ENCODE assay signal across 8 cellular contexts in the genomic region with DNA sequence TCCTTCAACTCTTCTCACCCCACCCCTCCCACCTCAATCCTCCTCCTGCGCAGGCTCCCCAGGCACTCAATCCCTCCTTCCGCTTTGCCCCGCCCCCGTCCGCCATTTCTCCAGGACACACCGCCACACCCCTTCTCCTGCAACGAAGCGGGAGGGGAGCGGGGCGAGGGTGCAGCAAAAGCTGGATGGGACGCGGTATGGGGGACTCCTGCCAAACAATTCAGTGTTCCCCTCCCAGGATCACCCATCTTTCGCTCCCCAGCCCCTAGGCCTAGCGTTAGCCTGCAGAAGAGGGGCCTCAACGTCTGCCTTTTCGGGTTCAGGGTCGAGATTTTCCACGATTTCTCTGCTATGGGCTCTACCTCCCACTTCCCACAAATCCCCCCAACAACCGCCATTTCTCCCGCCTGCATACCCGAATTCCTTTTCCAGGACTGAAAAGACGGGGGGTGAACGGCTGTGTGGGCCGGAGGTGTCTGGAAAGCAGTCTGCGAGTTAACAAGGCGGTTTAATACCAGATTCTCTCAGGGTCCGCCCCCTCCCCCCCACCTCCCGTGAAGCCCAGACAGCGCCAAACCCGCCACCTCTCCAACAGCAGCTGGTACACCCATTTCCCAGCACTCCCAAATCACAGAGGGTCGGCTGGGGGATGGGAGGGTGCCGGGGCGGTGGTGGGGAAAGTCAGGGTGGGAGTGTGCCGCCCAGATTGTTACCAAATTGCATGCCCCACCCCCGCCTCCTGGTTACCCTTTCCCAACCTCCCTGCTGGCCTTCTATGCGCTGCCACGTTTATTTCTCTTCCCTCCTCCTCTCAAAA. TPM values are rescaled to one million over a fixed set of nuclear protein-coding genes. Genes with fewer than 3 reads are reported as not detected.
DNase-seq lines count a peak whose midpoint lies in the region; ATAC-seq and TF ChIP-seq lines count a peak whose summit lies in the region.

No MANE protein-coding gene starts in this region.

- intact Hi-C loops in natural killer cell (cut with micrococcal nuclease), result no loop called here

- H3K27me3 Mint-ChIP-seq in activated T-cell treated with anti-CD3 and anti-CD28 coated beads, Interleukin-2, amount 50 U/mL, for 72 hours (ENCODE audit: low read depth), result peaks cover 36% of the 10 kb centered on the region
- H3K27me3 Mint-ChIP-seq in natural killer cell (ENCODE audit: low read depth in 2 of 2), result peaks cover 9 to 30% of the 10 kb centered on the region in 2 donors
- no peaks in the 10 kb centered on the region for H3K27me3 Mint-ChIP-seq in stimulated activated naive CD8-positive, alpha-beta T cell treated with anti-CD3 and anti-CD28 coated beads, Interleukin-15, Interleukin-2, amounts not matched to agents 100 ng/mL and 50 ng/mL, for 24 hours

- peaks cover 8% of the 10 kb centered on the region for H3K4me1 Mint-ChIP-seq in activated T-cell treated with anti-CD3 and anti-CD28 coated beads, Interleukin-2, amount 50 U/mL, for 72 hours (ENCODE audit: low read depth)
- H3K4me1 Mint-ChIP-seq in natural killer cell, result peaks cover 10 to 20% of the 10 kb centered on the region in 2 donors
- peaks cover 22% of the 10 kb centered on the region for H3K4me1 Mint-ChIP-seq in stimulated activated naive CD8-positive, alpha-beta T cell treated with anti-CD3 and anti-CD28 coated beads, Interleukin-15, Interleukin-2, amounts not matched to agents 100 ng/mL and 50 ng/mL, for 24 hours (ENCODE audit: low read depth)

- H3K4me3 ChIP-seq in GM08714 (ENCODE audit: low read length), result peak overlapping the region; percentile 54

- H3K27ac Mint-ChIP-seq in activated T-cell treated with anti-CD3 and anti-CD28 coated beads, Interleukin-2, amount 50 U/mL, for 72 hours, result no peak overlapping the region
- H3K27ac Mint-ChIP-seq in natural killer cell, result peak overlapping the region in 1 of 2 donors; percentile 58
- H3K27ac Mint-ChIP-seq in stimulated activated naive CD8-positive, alpha-beta T cell treated with anti-CD3 and anti-CD28 coated beads, Interleukin-15, Interleukin-2, amounts not matched to agents 100 ng/mL and 50 ng/mL, for 24 hours, result no peak overlapping the region

- peak; percentile 78 for DNase-seq in NCI-H748 (lab: John Stamatoyannopoulos, UW; ENCODE audit: unreplicated experiment)
- peak; percentile 65 to 68 for DNase-seq in activated T-cell treated with anti-CD3 and anti-CD28 coated beads, Interleukin-2, amount 50 U/mL, for 72 hours
- DNase-seq in fibroblast of gingiva (ENCODE audit: low read depth), result peak; percentile 37
- no peak for DNase-seq in natural killer cell

- ATAC-seq in HG02885 (IDR thresholded peaks at IDR 0.05; ENCODE audit: poor library complexity, unreplicated experiment) (peak; percentile 63), natural killer cell (peak in 2 of 3 donors; percentile 65 to 79), GM19397 (IDR thresholded peaks at IDR 0.05; ENCODE audit: unreplicated experiment) (no peak)
- ATAC-seq in activated T-cell treated with anti-CD3 and anti-CD28 coated beads, Interleukin-2, amount 50 U/mL, for 72 hours (replicated peaks in 1 of 2), result peak; percentile 82 to 86

- no peaks in the 10 kb centered on the region for H3K36me3 Mint-ChIP-seq in activated T-cell treated with anti-CD3 and anti-CD28 coated beads, Interleukin-2, amount 50 U/mL, for 72 hours (ENCODE audit: insufficient read depth in 2 of 2)
- H3K36me3 Mint-ChIP-seq in natural killer cell, result no peaks in the 10 kb centered on the region
- H3K36me3 Mint-ChIP-seq in stimulated activated naive CD8-positive, alpha-beta T cell treated with anti-CD3 and anti-CD28 coated beads, Interleukin-15, Interleukin-2, amounts not matched to agents 100 ng/mL and 50 ng/mL, for 24 hours (ENCODE audit: low read depth), result no peaks in the 10 kb centered on the region

- peak overlapping the region; percentile 82 to 83 for H3K4me3 Mint-ChIP-seq in activated T-cell treated with anti-CD3 and anti-CD28 coated beads, Interleukin-2, amount 50 U/mL, for 72 hours
- H3K4me3 Mint-ChIP-seq in natural killer cell, result peak overlapping the region; percentile 83
- peak overlapping the region; percentile 79 for H3K4me3 Mint-ChIP-seq in stimulated activated naive CD8-positive, alpha-beta T cell treated with anti-CD3 and anti-CD28 coated beads, Interleukin-15, Interleukin-2, amounts not matched to agents 100 ng/mL and 50 ng/mL, for 24 hours

- TF ChIP-seq CTCF in natural killer cell (IDR thresholded peaks at IDR 0.05), result no peak

- H3K9me3 Mint-ChIP-seq in activated T-cell treated with anti-CD3 and anti-CD28 coated beads, Interleukin-2, amount 50 U/mL, for 72 hours, result no peaks in the 10 kb centered on the region
- H3K9me3 Mint-ChIP-seq in natural killer cell, result no peaks in the 10 kb centered on the region
- H3K9me3 Mint-ChIP-seq in stimulated activated naive CD8-positive, alpha-beta T cell treated with anti-CD3 and anti-CD28 coated beads, Interleukin-15, Interleukin-2, amounts not matched to agents 100 ng/mL and 50 ng/mL, for 24 hours, result no peaks in the 10 kb centered on the region

RNA-seq across cellular contexts. Expression of gene ARMCX2, which starts 0.8 kb away (rescaled TPM):
- total RNA-seq in activated T-cell treated with anti-CD3 and anti-CD28 coated beads, Interleukin-2, amount 50 U/mL, for 72 hours, result 10 to 100 TPM in 1 of 2 donors, 1 to 10 TPM in 1; 10.0 to 23.8 TPM
- total RNA-seq in natural killer cell, result 1 to 10 TPM; 1.9 to 2.4 (median 2.1) TPM

RNA-seq across cellular contexts. Expression of gene ARMCX3, which starts 35.9 kb away (rescaled TPM):
- 10 to 100 TPM; 37.0 to 49.1 TPM for total RNA-seq in activated T-cell treated with anti-CD3 and anti-CD28 coated beads, Interleukin-2, amount 50 U/mL, for 72 hours
- 10 to 100 TPM; 55.9 to 89.1 (median 64.7) TPM for total RNA-seq in natural killer cell

RNA-seq across cellular contexts. Expression of gene ARMCX6, which starts 41.1 kb away (rescaled TPM):
- total RNA-seq in activated T-cell treated with anti-CD3 and anti-CD28 coated beads, Interleukin-2, amount 50 U/mL, for 72 hours, result 10 to 100 TPM; 68.5 to 75.8 TPM
- total RNA-seq in natural killer cell, result 10 to 100 TPM; 44.3 to 61.7 (median 44.4) TPM
